21 cellular contexts compared by ENCODE assay signal in the genomic region with DNA sequence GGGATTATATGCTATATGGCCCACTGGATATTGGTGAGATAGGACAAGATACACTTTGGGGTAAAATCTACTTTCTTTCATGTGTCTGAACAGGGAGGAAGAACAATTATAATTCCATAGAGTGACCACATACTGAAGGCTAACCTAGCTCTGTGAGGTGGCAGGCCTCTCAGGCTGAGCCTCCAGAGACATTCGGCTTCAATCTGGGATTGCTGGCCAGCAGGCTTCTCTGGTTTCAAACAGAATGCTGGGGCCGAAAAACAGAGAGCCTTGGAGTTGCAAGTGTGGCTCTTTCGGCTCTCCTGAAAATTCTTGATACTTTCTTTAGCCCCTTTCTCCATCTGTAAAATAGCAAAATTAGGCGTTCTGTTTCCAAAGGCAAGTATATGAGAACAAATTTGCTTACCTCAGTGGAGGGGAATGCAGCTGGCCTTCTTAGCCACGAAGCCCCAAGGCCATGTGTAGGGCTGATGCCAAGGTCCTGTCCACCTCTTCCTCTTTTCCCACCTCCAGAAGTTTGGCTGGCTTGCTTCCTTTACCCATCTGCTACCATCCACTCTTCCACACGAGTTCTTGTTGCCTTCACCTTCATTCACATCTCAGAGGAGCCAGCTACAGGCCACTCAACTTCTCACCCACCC. TPM values are rescaled to one million over a fixed set of nuclear protein-coding genes. Genes with fewer than 3 reads are reported as not detected.
A peak's percentile ranks its signal among the peaks of the same experiment; 100 is the strongest.
DNase-seq lines count a peak whose midpoint lies in the region; ATAC-seq and TF ChIP-seq lines count a peak whose summit lies in the region.
"Had no signal": no experiment of that assay in that cellular context is flagged by ENCODE, and none has a peak within 500 bp of the region (broad histone marks: within the 10 kb centered on the region; RNA-seq: fewer than 3 reads in every experiment).

No MANE protein-coding gene starts in this region.

- no peak for TF ChIP-seq EP300 in stomach (IDR thresholded peaks at IDR 0.05)

- H2AFZ ChIP-seq in hepatocyte, result no peak overlapping the region

- ATAC-seq in HG03045 (IDR thresholded peaks at IDR 0.05; ENCODE audit: unreplicated experiment) (no peak), GM19328 (IDR thresholded peaks at IDR 0.05; ENCODE audit: unreplicated experiment) (no peak)
- ATAC-seq: activated naive CD8-positive, alpha-beta T cell treated with anti-CD3 and anti-CD28 coated beads, Interleukin-2, amount 50 U/mL, for 24 hours; stimulated activated naive CD8-positive, alpha-beta T cell treated with anti-CD3 and anti-CD28 coated beads, Interleukin-15, Interleukin-2, amounts not matched to agents 100 U/mL and 50 U/mL, for 24 hours had no signal

- H3K27ac ChIP-seq in SJCRH30 (no peak overlapping the region; the same call in 1 of the 2 replicates), hepatocyte (peak overlapping the region; percentile 55), stomach (peak overlapping the region in 4 of 5 donors; percentile 10 to 51 (median 44))

- no peaks in the 10 kb centered on the region for H3K79me2 ChIP-seq in hepatocyte

- no peak for TF ChIP-seq POLR2A in stomach (IDR thresholded peaks at IDR 0.05)

- H3K9me3 ChIP-seq in SJCRH30 (replicated peaks), result no peaks in the 10 kb centered on the region
- H3K9me3 ChIP-seq in hepatocyte (ENCODE audit: low read depth), result no peaks in the 10 kb centered on the region
- H3K9me3 ChIP-seq in stomach, result no peaks in the 10 kb centered on the region

- no peak for TF ChIP-seq CTCF in hepatocyte (IDR thresholded peaks at IDR 0.05; ENCODE audit: poor library complexity)
- TF ChIP-seq CTCF in stomach (IDR thresholded peaks at IDR 0.05), result no peak

- 66% methylated on average over 6 of the region's 6 CpGs for WGBS in hepatocyte (ENCODE audit: low lambda C conversion rate, missing lambda C conversion rate)
- WGBS in stomach, 5 donors, result 73 to 78% (median 75%) methylated on average over 6 of the region's 6 CpGs

- H3K4me2 ChIP-seq in hepatocyte, result peak overlapping the region; percentile 52

- H3K9me2 ChIP-seq in hepatocyte (replicated peaks; ENCODE audit: insufficient read depth), result no peaks in the 10 kb centered on the region

- DNase-seq in NCI-H1092 treated with DMSO at 0.1 percent for 48 hours (lab: John Stamatoyannopoulos, UW) (peak; percentile 26), NCI-H1092 (lab: John Stamatoyannopoulos, UW) (no peak), SJCRH30 (peak; percentile 18 to 48), hepatocyte (ENCODE audit: low spot score) (no peak), stomach (no peak), AG08396 (ENCODE audit: low spot score) (no peak)
- DNase-seq: 8988T; activated CD4-positive, alpha-beta memory T cell treated with anti-CD3 and anti-CD28 coated beads for 36 hours; activated naive CD8-positive, alpha-beta T cell treated with anti-CD3 and anti-CD28 coated beads, Interleukin-2, amount 50 U/mL, for 24 hours; activated T-cell treated with anti-CD3 and anti-CD28 coated beads, Interleukin-2, amount 50 U/mL, for 48 hours; CD4-positive, alpha-beta T cell; GOT3; NCI-H1930; NCI-H524 treated with DMSO at 0.1 percent for 48 hours; stimulated activated CD4-positive, alpha-beta T cell treated with anti-CD3 and anti-CD28 coated beads, Interleukin-12 subunit alpha, Interleukin-12 subunit beta, amount 100 ng/mL, for 4 hours; stimulated activated naive CD8-positive, alpha-beta T cell treated with anti-CD3 and anti-CD28 coated beads, Interleukin-15, Interleukin-2, amounts not matched to agents 100 U/mL and 50 U/mL, for 24 hours; SW 1271 had no signal

- H3K4me3 ChIP-seq in SJCRH30 (no peak overlapping the region), hepatocyte (no peak overlapping the region), stomach (no peak overlapping the region)

- H3K27me3 ChIP-seq in SJCRH30 (no peaks in the 10 kb centered on the region), hepatocyte (no peaks in the 10 kb centered on the region), stomach (no peaks in the 10 kb centered on the region)

- H4K20me1 ChIP-seq in hepatocyte (ENCODE audit: insufficient read depth, poor library complexity, severe bottlenecking), result no peaks in the 10 kb centered on the region

- intact Hi-C loops in stomach (cut with DNase I; ENCODE audit: low total_unique reads), result no loop called here

- no peaks in the 10 kb centered on the region for H3K36me3 ChIP-seq in SJCRH30
- H3K36me3 ChIP-seq in hepatocyte (replicated peaks; ENCODE audit: insufficient read depth, low read depth), result no peaks in the 10 kb centered on the region
- peaks cover 7 to 26% (median 13%) of the 10 kb centered on the region in 4 donors for H3K36me3 ChIP-seq in stomach

- H3K4me1 ChIP-seq in SJCRH30 (peaks cover 23% of the 10 kb centered on the region), hepatocyte (ENCODE audit: insufficient read depth) (peaks cover 30% of the 10 kb centered on the region), stomach (peaks cover 11 to 32% (median 26%) of the 10 kb centered on the region in 4 donors)

RNA-seq across cellular contexts. Expression of gene UBE2U, which starts 30.0 kb away (rescaled TPM):
- total RNA-seq in SJCRH30 (2014; rRNA removed; shearing (Covaris generic)), result not detected in 2 replicates
- not detected in 2 replicates for total RNA-seq in hepatocyte
- 0.21 TPM in 1 of 2 replicates, not detected in the other for polyA plus RNA-seq in hepatocyte
- not detected for total RNA-seq in stomach
- under 1 TPM in 1 of 3 donors, not detected in 2; 0.08 TPM for polyA plus RNA-seq in stomach
- total RNA-seq: activated CD4-positive, alpha-beta memory T cell treated with anti-CD3 and anti-CD28 coated beads for 36 hours; CD4-positive, alpha-beta T cell; posterior vena cava; urinary bladder had no signal
- polyA plus RNA-seq: urinary bladder had no signal

Comparison
In these comparisons a context has a peak if more than half of its experiments do, and no peak if none do; other contexts are left out.
1. DNase-seq: peak in NCI-H1092 treated with DMSO at 0.1 percent for 48 hours (single experiment) and SJCRH30 (2 of 2); none in NCI-H1092 (single experiment), hepatocyte (single experiment), stomach (single experiment) and AG08396 (single experiment).